In genomic region chr6:52725530-52726192, GRCh38 we compare ENCODE assay signal across 11 cellular contexts. TPM values are rescaled to one million over a fixed set of nuclear protein-coding genes. Genes with fewer than 3 reads are reported as not detected.
DNase-seq lines count a peak whose midpoint lies in the region; ATAC-seq and TF ChIP-seq lines count a peak whose summit lies in the region.
"Had no signal": no experiment of that assay in that cellular context is flagged by ENCODE, and none has a peak within 500 bp of the region (broad histone marks: within the 10 kb centered on the region; RNA-seq: fewer than 3 reads in every experiment).

No MANE protein-coding gene starts in this region.

- no peaks in the 10 kb centered on the region for H3K27me3 ChIP-seq in HCT116 (ENCODE audit: insufficient read depth, low read length)
- H3K27me3 ChIP-seq in osteoblast (ENCODE audit: insufficient read depth, low read length): no peaks in the 10 kb centered on the region

- H3K9ac ChIP-seq in HCT116 (ENCODE audit: low read length): no peak overlapping the region
- H3K9ac ChIP-seq: KMS-11 had no signal

- no peaks in the 10 kb centered on the region for H3K36me3 Mint-ChIP-seq in endothelial cell (ENCODE audit: low read depth, unreplicated experiment)

- H2AFZ ChIP-seq in HCT116 (ENCODE audit: low read depth, low read length, poor library complexity, severe bottlenecking) (peak overlapping the region; percentile 5), osteoblast (ENCODE audit: low read length) (no peak overlapping the region)

- BruUV-seq in HCT116 (replicated peaks; lab: Mats Ljungman, UMichigan): no TSS peak

- TF ChIP-seq CTCF in HCT116 (IDR thresholded peaks at IDR 0.05 in 2 of 3, conservative IDR thresholded peaks at IDR 0.05 in 1 of 3; ENCODE audit: borderline replicate concordance in 1 of 3, insufficient read depth in 1 of 3, low read depth in 2 of 3, low read length in 2 of 3): no peak
- TF ChIP-seq CTCF in endothelial cell (IDR thresholded peaks at IDR 0.05; ENCODE audit: unreplicated experiment): no peak
- no peak for TF ChIP-seq CTCF in osteoblast (IDR thresholded peaks at IDR 0.05; ENCODE audit: extremely low read depth, low read depth, low read length)

- no peak overlapping the region for H3K4me3 Mint-ChIP-seq in endothelial cell (ENCODE audit: unreplicated experiment)
- no peak overlapping the region for H3K4me3 Mint-ChIP-seq in stimulated activated naive CD8-positive, alpha-beta T cell treated with anti-CD3 and anti-CD28 coated beads, Interleukin-15, amount 100 ng/mL, for 72 hours

- H3K4me1 ChIP-seq in HCT116 (ENCODE audit: control insufficient read depth in 1 of 2, insufficient read depth in 2 of 2, low read length in 2 of 2) (peaks cover 0 to 15% of the 10 kb centered on the region in 2 experiments; a peak in 1 of 4 replicates), osteoblast (ENCODE audit: insufficient read depth, low read length) (peaks cover 27% of the 10 kb centered on the region)

- H3K27ac ChIP-seq in HCT116 (ENCODE audit: low read depth, low read length): no peak overlapping the region
- no peak overlapping the region for H3K27ac ChIP-seq in osteoblast (ENCODE audit: low read depth, low read length)
- H3K27ac ChIP-seq: KMS-11 had no signal

- DNase-seq in HCT116 (ENCODE audit: low read depth, low spot score) (no peak), NCI-H510A treated with DMSO at 0.1 percent for 48 hours (lab: John Stamatoyannopoulos, UW) (peak; percentile 98), endothelial cell (ENCODE audit: low spot score) (no peak), osteoblast (ENCODE audit: insufficient read length, low spot score, missing footprints) (peak; percentile 31), left ventricle myocardium superior (no peak)
- no peak for DNase-seq in stimulated activated naive CD8-positive, alpha-beta T cell treated with anti-CD3 and anti-CD28 coated beads, Interleukin-15, amount 100 ng/mL, for 72 hours
- DNase-seq in activated effector memory CD4-positive, alpha-beta T cell treated with Interleukin-2 at 50 U/mL for 16 hours: no peak
- DNase-seq: DND-41 had no signal

- no peaks in the 10 kb centered on the region for H3K79me2 ChIP-seq in HCT116 (ENCODE audit: insufficient read depth, low read length)
- no peaks in the 10 kb centered on the region for H3K79me2 ChIP-seq in osteoblast (ENCODE audit: insufficient read depth, low read length)

- intact Hi-C loops in HCT116 (cut with micrococcal nuclease): loop anchor here (2.0 kb wide), 1 partner anchor 759 kb away; no protein-coding TSS in a partner anchor
- intact Hi-C loops in left ventricle myocardium superior (cut with micrococcal nuclease): no loop called here

- peaks cover 2% of the 10 kb centered on the region for H3K27me3 Mint-ChIP-seq in endothelial cell (ENCODE audit: unreplicated experiment)
- H3K27me3 Mint-ChIP-seq in stimulated activated naive CD8-positive, alpha-beta T cell treated with anti-CD3 and anti-CD28 coated beads, Interleukin-15, amount 100 ng/mL, for 72 hours: peaks cover 7% of the 10 kb centered on the region

- POLR2A ChIA-PET in HCT116 (lab: Charles Lee): no interaction called here

- no peaks in the 10 kb centered on the region for H3K36me3 ChIP-seq in HCT116 (ENCODE audit: control insufficient read depth in 1 of 2, insufficient read depth in 2 of 2, low read length in 2 of 2)
- H3K36me3 ChIP-seq in osteoblast (ENCODE audit: insufficient read depth, low read length): no peaks in the 10 kb centered on the region

- no peak for TF ChIP-seq POLR2A in HCT116 (IDR thresholded peaks at IDR 0.05; ENCODE audit: borderline replicate concordance, extremely low read depth, insufficient read depth, insufficient read length)

- H3K4me2 ChIP-seq in HCT116 (ENCODE audit: low read length) (no peak overlapping the region), osteoblast (ENCODE audit: insufficient read depth, low read length) (no peak overlapping the region)
- H3K4me2 ChIP-seq: KMS-11 had no signal

- RAD21 ChIA-PET in HCT116 (lab: Charles Lee; ENCODE audit: low non-redundant PET in 1 of 2, low total read pairs in 2 of 2, uncharacterized antibody in 2 of 2, unreplicated experiment in 2 of 2): no interaction called here

- CTCF ChIA-PET in HCT116 (lab: Charles Lee): interaction anchor here (1.0 to 1.1 kb wide), 2 partner anchors 78 to 272 kb away, joined by 3 read pairs; partner anchors contain the start of gene GSTA1

- TF ChIP-seq RAD21 in HCT116 (IDR thresholded peaks at IDR 0.05; ENCODE audit: low read depth): no peak

- H3K9me3 Mint-ChIP-seq in endothelial cell (ENCODE audit: unreplicated experiment): no peaks in the 10 kb centered on the region
- no peaks in the 10 kb centered on the region for H3K9me3 Mint-ChIP-seq in stimulated activated naive CD8-positive, alpha-beta T cell treated with anti-CD3 and anti-CD28 coated beads, Interleukin-15, amount 100 ng/mL, for 72 hours

- no peaks in the 10 kb centered on the region for H3K9me3 ChIP-seq in HCT116 (ENCODE audit: control insufficient read depth in 1 of 2, insufficient read depth in 1 of 2, low read depth in 1 of 2, low read length in 2 of 2)
- no peaks in the 10 kb centered on the region for H3K9me3 ChIP-seq in osteoblast (ENCODE audit: low read depth, low read length)

- H4K20me1 ChIP-seq in HCT116 (ENCODE audit: insufficient read depth) (no peaks in the 10 kb centered on the region), osteoblast (ENCODE audit: insufficient read depth, low read length) (no peaks in the 10 kb centered on the region)

- H3K9me2 ChIP-seq in HCT116 (ENCODE audit: insufficient read depth): no peaks in the 10 kb centered on the region

- ATAC-seq in HCT116: no peak
- ATAC-seq in activated CD4-positive, CD25-positive, alpha-beta regulatory T cell treated with anti-CD3 and anti-CD28 coated beads, Interleukin-2, amount 50 U/mL, for 24 hours: no peak
- no peak for ATAC-seq in stimulated activated naive CD8-positive, alpha-beta T cell treated with anti-CD3 and anti-CD28 coated beads, Interleukin-15, amount 100 ng/mL, for 72 hours
- ATAC-seq in left ventricle myocardium superior: no peak

- peaks cover 20% of the 10 kb centered on the region for H3K4me1 Mint-ChIP-seq in endothelial cell (ENCODE audit: unreplicated experiment)
- no peaks in the 10 kb centered on the region for H3K4me1 Mint-ChIP-seq in stimulated activated naive CD8-positive, alpha-beta T cell treated with anti-CD3 and anti-CD28 coated beads, Interleukin-15, amount 100 ng/mL, for 72 hours

- H3K4me3 ChIP-seq in HCT116 (replicated peaks in 1 of 2; ENCODE audit: low read depth in 1 of 2, low read length in 2 of 2): no peak overlapping the region
- no peak overlapping the region for H3K4me3 ChIP-seq in osteoblast (ENCODE audit: insufficient read depth, low read length)

- H3K27ac Mint-ChIP-seq in endothelial cell (ENCODE audit: unreplicated experiment): peak overlapping the region; percentile 85
- no peak overlapping the region for H3K27ac Mint-ChIP-seq in stimulated activated naive CD8-positive, alpha-beta T cell treated with anti-CD3 and anti-CD28 coated beads, Interleukin-15, amount 100 ng/mL, for 72 hours

TF ChIP-seq in HCT116, 20 proteins besides CTCF, POLR2A, EP300 and RAD21:
- TF ChIP-seq FOSL1 (IDR thresholded peaks at IDR 0.05; ENCODE audit: low read depth) (0 out of 2 replicates have a peak, but pooled peaks have one; percentile 10), YY1 (IDR thresholded peaks at IDR 0.05; ENCODE audit: extremely low read depth, insufficient replicate concordance, low read depth, low read length) (no peak)
TF ChIP-seq in HCT116: peak in this region for 1.

RNA-seq across cellular contexts. Expression of gene GSTA2, which starts 37.6 kb away (rescaled TPM):
- total RNA-seq in HCT116 (2021; ENCODE audit: unreplicated experiment) (not detected), endothelial cell (ENCODE audit: unreplicated experiment) (not detected), osteoblast (not detected in 2 replicates), left ventricle myocardium superior (not detected)
- polyA plus RNA-seq in HCT116 (2012): not detected in 2 replicates
- total RNA-seq: pulmonary artery endothelial cell had no signal

RNA-seq across cellular contexts. Expression of gene TMEM14A, which starts 54.7 kb away (rescaled TPM):
- total RNA-seq in HCT116 (2021; ENCODE audit: unreplicated experiment) (51.5 TPM), endothelial cell (ENCODE audit: unreplicated experiment) (15.2 TPM), osteoblast (15.6 and 19.9 TPM in 2 replicates), left ventricle myocardium superior (8.8 TPM)
- 27.1 and 31.5 TPM in 2 replicates for polyA plus RNA-seq in HCT116 (2012)

Comparison
In these comparisons a context has a peak if more than half of its experiments do, and no peak if none do; other contexts are left out.
1. DNase-seq: peak in NCI-H510A treated with DMSO at 0.1 percent for 48 hours (single experiment) and osteoblast (single experiment); none in HCT116 (single experiment), endothelial cell (single experiment), stimulated activated naive CD8-positive, alpha-beta T cell treated with anti-CD3 and anti-CD28 coated beads, Interleukin-15, amount 100 ng/mL, for 72 hours (0 of 2), left ventricle myocardium superior (single experiment) and activated effector memory CD4-positive, alpha-beta T cell treated with Interleukin-2 at 50 U/mL for 16 hours (single experiment).